Comparison of ENCODE assay signal across 8 cellular contexts in the genomic region with DNA sequence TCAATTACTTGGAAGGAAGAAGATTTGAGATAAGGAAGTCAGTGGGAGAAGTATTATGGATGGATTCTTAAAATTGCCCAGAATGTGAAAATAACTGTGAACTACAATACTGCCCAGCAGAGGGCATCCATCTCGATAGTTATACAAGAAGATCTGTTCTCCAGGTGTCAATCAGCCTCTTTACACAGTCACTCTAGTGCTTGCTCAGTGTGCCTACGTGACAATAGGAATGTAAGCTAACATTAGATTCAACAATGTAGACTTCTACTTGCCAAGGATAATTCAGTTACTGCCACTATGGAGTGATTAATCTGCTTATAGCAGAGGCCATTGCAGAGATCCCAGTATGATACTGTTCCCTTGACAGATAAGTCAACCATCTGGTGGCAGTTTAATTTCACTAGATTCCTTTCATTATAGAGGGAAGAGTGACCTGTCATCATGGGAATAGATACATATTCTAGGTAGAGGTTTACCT. TPM values are rescaled to one million over a fixed set of nuclear protein-coding genes. Genes with fewer than 3 reads are reported as not detected.
DNase-seq lines count a peak whose midpoint lies in the region; ATAC-seq and TF ChIP-seq lines count a peak whose summit lies in the region.

No MANE protein-coding gene starts in this region.

- ATAC-seq in GM19043 (IDR thresholded peaks at IDR 0.05; ENCODE audit: low read depth, unreplicated experiment), result peak; percentile 72
- peak; percentile 82 for ATAC-seq in PC-3
- ATAC-seq in left lung, result peak; percentile 95
- ATAC-seq in HG03135 (IDR thresholded peaks at IDR 0.05; ENCODE audit: unreplicated experiment), result no peak

- peak overlapping the region; percentile 29; the same call in 1 of the 2 replicates for H3K4me2 ChIP-seq in PC-3 (ENCODE audit: low read length)

- no peaks in the 10 kb centered on the region for H4K20me1 ChIP-seq in PC-3 (ENCODE audit: low read length)

- intact Hi-C loops in Caco-2 (cut with micrococcal nuclease; ENCODE audit: unreplicated experiment), result loop anchor here (1.0 kb wide), 2 partner anchors 230 to 235 kb away; no protein-coding TSS in a partner anchor
- intact Hi-C loops in PC-3 (cut with micrococcal nuclease), result loop anchor here (1.0 to 5.0 kb wide), 8 partner anchors 17 to 317 kb away; a partner anchor contains a TSS
- intact Hi-C loops in MCF 10A (cut with micrococcal nuclease), result loop anchor here (1.0 kb wide), 5 partner anchors 57 to 317 kb away; no protein-coding TSS in a partner anchor
- intact Hi-C loops in left lung (cut with DNase I), result no loop called here

- BruUV-seq in Caco-2 (replicated peaks; lab: Mats Ljungman, UMichigan) (no TSS peak), PC-3 (replicated peaks; lab: Mats Ljungman, UMichigan) (no TSS peak), MCF 10A (replicated peaks; lab: Mats Ljungman, UMichigan) (no TSS peak)

- no peak overlapping the region for H3K9ac ChIP-seq in PC-3 (ENCODE audit: low read length)

- no peaks in the 10 kb centered on the region for H3K36me3 Mint-ChIP-seq in Caco-2 (ENCODE audit: insufficient read depth, unreplicated experiment)
- no peaks in the 10 kb centered on the region for H3K36me3 Mint-ChIP-seq in MCF 10A (ENCODE audit: insufficient read depth, unreplicated experiment)

- H3K27ac ChIP-seq in PC-3 (ENCODE audit: low read length) (no peak overlapping the region), left lung (no peak overlapping the region), tibial nerve (no peak overlapping the region)

- no peaks in the 10 kb centered on the region for H3K36me3 ChIP-seq in Caco-2 (ENCODE audit: control insufficient read depth, insufficient read depth, low read length)
- H3K36me3 ChIP-seq in PC-3 (ENCODE audit: low read depth, low read length), result no peaks in the 10 kb centered on the region
- no peaks in the 10 kb centered on the region for H3K36me3 ChIP-seq in left lung
- peaks cover 0 to 2% (median 0%) of the 10 kb centered on the region in 3 donors for H3K36me3 ChIP-seq in tibial nerve

- H2AFZ ChIP-seq in PC-3 (ENCODE audit: low read length), result 0 out of 2 replicates have a peak overlapping the region, but pooled peaks have one; percentile 25

- DNase-seq in Caco-2 (peak in 1 of 2 experiments; percentile 42), LoVo (ENCODE audit: low spot score) (peak; percentile 65), PC-3 (peak; percentile 87), MCF 10A (ENCODE audit: unreplicated experiment) (peak; percentile 64), left lung (no peak), tibial nerve (ENCODE audit: low spot score in 2 of 2) (peak in 1 of 2 donors; percentile 74)

- POLR2A ChIA-PET in Caco-2 (lab: Charles Lee) (no interaction called here), PC-3 (lab: Charles Lee; ENCODE audit: unreplicated experiment) (interaction anchor here (0.6 kb wide), 1 partner anchor 569 kb away, joined by 5 read pairs; no protein-coding TSS in a partner anchor), MCF 10A (lab: Yijun Ruan, JAX) (interaction anchor here (0.9 to 2.0 kb wide), 5 partner anchors 17 to 234 kb away, joined by 3 to 8 read pairs (median 3); a partner anchor contains a TSS)

- H3K27ac Mint-ChIP-seq in Caco-2 (ENCODE audit: unreplicated experiment) (no peak overlapping the region), MCF 10A (ENCODE audit: low read depth, unreplicated experiment) (no peak overlapping the region)

- H3K4me1 Mint-ChIP-seq in Caco-2 (ENCODE audit: low read depth, unreplicated experiment) (peaks cover 6% of the 10 kb centered on the region), MCF 10A (ENCODE audit: insufficient read depth, unreplicated experiment) (peaks cover 19% of the 10 kb centered on the region)

- no peak overlapping the region for H3K4me3 Mint-ChIP-seq in Caco-2 (ENCODE audit: unreplicated experiment)
- no peak overlapping the region for H3K4me3 Mint-ChIP-seq in MCF 10A (ENCODE audit: unreplicated experiment)

- peaks cover 2% of the 10 kb centered on the region for H3K9me3 Mint-ChIP-seq in Caco-2 (ENCODE audit: unreplicated experiment)
- peaks cover 5% of the 10 kb centered on the region for H3K9me3 Mint-ChIP-seq in MCF 10A (ENCODE audit: unreplicated experiment)

- CTCF ChIA-PET in Caco-2 (lab: Charles Lee) (interaction anchor here (0.6 to 1.0 kb wide), 2 partner anchors 234 to 318 kb away, joined by 4 to 6 read pairs; no protein-coding TSS in a partner anchor), PC-3 (lab: Charles Lee) (interaction anchor here (0.5 to 1.4 kb wide), 10 partner anchors 17 to 318 kb away, joined by 3 to 11 read pairs (median 4); a partner anchor contains a TSS), MCF 10A (lab: Yijun Ruan, JAX) (interaction anchor here (0.5 to 11.2 kb wide), 52 partner anchors 8 to 1811 kb away, joined by 3 to 233 read pairs (median 4); a partner anchor contains a TSS)

- 25 to 34% methylated on average over 2 of the region's 2 CpGs for WGBS in tibial nerve, 2 donors

- H3K27me3 ChIP-seq in Caco-2 (replicated peaks; ENCODE audit: control insufficient read depth, insufficient read depth, low read length), result no peaks in the 10 kb centered on the region
- no peaks in the 10 kb centered on the region for H3K27me3 ChIP-seq in PC-3 (ENCODE audit: low read length)
- no peaks in the 10 kb centered on the region for H3K27me3 ChIP-seq in left lung
- H3K27me3 ChIP-seq in tibial nerve, result no peaks in the 10 kb centered on the region

- no peaks in the 10 kb centered on the region for H3K9me3 ChIP-seq in Caco-2
- no peaks in the 10 kb centered on the region for H3K9me3 ChIP-seq in PC-3 (ENCODE audit: low read length)
- no peaks in the 10 kb centered on the region for H3K9me3 ChIP-seq in left lung
- no peaks in the 10 kb centered on the region for H3K9me3 ChIP-seq in tibial nerve

- no peak for TF ChIP-seq POLR2A in tibial nerve (IDR thresholded peaks at IDR 0.05)

- H3K4me1 ChIP-seq in Caco-2, result peaks cover 14% of the 10 kb centered on the region; the same call in 1 of the 2 replicates
- peaks cover 16% of the 10 kb centered on the region for H3K4me1 ChIP-seq in PC-3 (ENCODE audit: insufficient read depth, low read length)
- peaks cover 0 to 4% of the 10 kb centered on the region in 2 donors for H3K4me1 ChIP-seq in left lung
- peaks cover 0 to 8% (median 0%) of the 10 kb centered on the region in 4 donors for H3K4me1 ChIP-seq in tibial nerve

- TF ChIP-seq EP300 in tibial nerve (IDR thresholded peaks at IDR 0.05), result no peak

- no peaks in the 10 kb centered on the region for H3F3A ChIP-seq in PC-3 (ENCODE audit: low read length, unreplicated experiment)

- TF ChIP-seq CTCF in Caco-2 (IDR thresholded peaks at IDR 0.05; ENCODE audit: insufficient read depth in 1 of 2, low read depth in 1 of 2, low read length in 1 of 2, severe bottlenecking in 1 of 2, unreplicated experiment in 1 of 2) (peak; percentile 36 to 50), PC-3 (conservative IDR thresholded peaks at IDR 0.05; ENCODE audit: low read depth, low read length) (peak; percentile 91), MCF 10A (IDR thresholded peaks at IDR 0.05; ENCODE audit: unreplicated experiment) (peak; percentile 61), left lung (IDR thresholded peaks at IDR 0.05) (peak; percentile 31 to 48), tibial nerve (IDR thresholded peaks at IDR 0.05) (peak; percentile 43 to 70 (median 53))

- no peaks in the 10 kb centered on the region for H3K79me2 ChIP-seq in PC-3 (ENCODE audit: low read length)

- no peaks in the 10 kb centered on the region for H3K9me2 ChIP-seq in PC-3 (replicated peaks; ENCODE audit: low read length)

- H3K27me3 Mint-ChIP-seq in Caco-2 (ENCODE audit: insufficient read depth, unreplicated experiment) (no peaks in the 10 kb centered on the region), MCF 10A (ENCODE audit: insufficient read depth, unreplicated experiment) (no peaks in the 10 kb centered on the region)

- no peak overlapping the region for H3K4me3 ChIP-seq in Caco-2 (ENCODE audit: low read depth, low read length)
- no peak overlapping the region for H3K4me3 ChIP-seq in PC-3 (ENCODE audit: low read length)
- H3K4me3 ChIP-seq in left lung, result no peak overlapping the region
- no peak overlapping the region for H3K4me3 ChIP-seq in tibial nerve

RNA-seq across cellular contexts. Expression of a gene that starts 10.6 kb away (rescaled TPM):
- 48.4 and 48.6 TPM in 2 replicates for total RNA-seq in Caco-2 (2022)
- total RNA-seq in PC-3 (2014; rRNA removed), result 111 and 120 TPM in 2 replicates
- total RNA-seq in MCF 10A (2022), result 43.8 and 45.7 TPM in 2 replicates
- total RNA-seq in left lung, result 10 to 100 TPM; 46.4 to 47.9 TPM
- 100 to 1,000 TPM; 216 to 288 (median 279) TPM for total RNA-seq in tibial nerve

RNA-seq across cellular contexts. Expression of a gene that starts 17.0 kb away (rescaled TPM):
- total RNA-seq in Caco-2 (2022) (1.1 and 1.2 TPM in 2 replicates), PC-3 (2014; rRNA removed) (0.63 and 1.3 TPM in 2 replicates), MCF 10A (2022) (3.2 and 3.3 TPM in 2 replicates), left lung (1 to 10 TPM; 5.4 to 7.4 TPM), tibial nerve (10 to 100 TPM; 13.5 to 34.7 (median 23.3) TPM)

Comparison
In these comparisons a context has a peak if more than half of its experiments do, and no peak if none do; other contexts are left out.
1. DNase-seq: peak in LoVo (single experiment), PC-3 (single experiment) and MCF 10A (single experiment); none in left lung (0 of 2).
2. CTCF ChIP-seq: peak in every context shown above with its lines; median percentile 91 in PC-3; 61 in MCF 10A; 53 in tibial nerve; 43 in Caco-2; 40 in left lung.
3. intact Hi-C loops: an anchor here in Caco-2 (1.0 kb wide), PC-3 (1.0 to 5.0 kb wide) and MCF 10A (1.0 kb wide); none called in left lung.